Comparison of ENCODE assay signal across 1 cellular context in genomic region chr10:6755891-6756460, GRCh38.
TF ChIP-seq lines count a peak whose summit lies in the region.

No MANE protein-coding gene starts in this region.

TF ChIP-seq in HEK293, 187 proteins besides CTCF, POLR2A, EP300 and RAD21 (continued from another document):
- no peak for TF ChIP-seq ZNF280C (tag by site-specific recombination; IDR thresholded peaks at IDR 0.05)
- no peak for TF ChIP-seq KLF10 (tag by site-specific recombination; IDR thresholded peaks at IDR 0.05)
- no peak for TF ChIP-seq ZNF510 (tag by site-specific recombination; IDR thresholded peaks at IDR 0.05; ENCODE audit: insufficient replicate concordance)
- TF ChIP-seq IKZF3 (tag by site-specific recombination; IDR thresholded peaks at IDR 0.05): no peak
- TF ChIP-seq KLF7 (tag by site-specific recombination; IDR thresholded peaks at IDR 0.05; ENCODE audit: borderline replicate concordance): no peak
- TF ChIP-seq GLI4 (tag by site-specific recombination; IDR thresholded peaks at IDR 0.05): no peak
- no peak for TF ChIP-seq ZNF768 (tag by site-specific recombination; IDR thresholded peaks at IDR 0.05)
- no peak for TF ChIP-seq SCRT1 (tag by site-specific recombination; IDR thresholded peaks at IDR 0.05; ENCODE audit: borderline replicate concordance)
- TF ChIP-seq ZBTB17 (tag by site-specific recombination; IDR thresholded peaks at IDR 0.05): no peak
- TF ChIP-seq ZNF677 (tag by site-specific recombination; IDR thresholded peaks at IDR 0.05): no peak
- 0 out of 2 replicates have a peak, but pooled peaks have one; percentile 42 for TF ChIP-seq ZBTB20 (tag by site-specific recombination; IDR thresholded peaks at IDR 0.05)
- peak; percentile 86 for TF ChIP-seq PRDM6 (tag by site-specific recombination; IDR thresholded peaks at IDR 0.05)
- TF ChIP-seq ZSCAN30 (tag by site-specific recombination; IDR thresholded peaks at IDR 0.05): no peak
- TF ChIP-seq ZNF239 (tag by site-specific recombination; IDR thresholded peaks at IDR 0.05): no peak
- no peak for TF ChIP-seq ZNF785 (tag by site-specific recombination; IDR thresholded peaks at IDR 0.05)
- no peak for TF ChIP-seq TSHZ1 (tag by site-specific recombination; IDR thresholded peaks at IDR 0.05; ENCODE audit: borderline replicate concordance)
- TF ChIP-seq ZNF266 (tag by site-specific recombination; IDR thresholded peaks at IDR 0.05; ENCODE audit: low read depth): no peak
- TF ChIP-seq OVOL3 (tag by site-specific recombination; IDR thresholded peaks at IDR 0.05): no peak
- TF ChIP-seq ELK4 (IDR thresholded peaks at IDR 0.05; ENCODE audit: borderline replicate concordance, low read depth, low read length): no peak
- no peak for TF ChIP-seq MEIS1 (CRISPR knock-in tag; IDR thresholded peaks at IDR 0.05; ENCODE audit: borderline replicate concordance)
- TF ChIP-seq GLIS1 (tag by site-specific recombination; IDR thresholded peaks at IDR 0.05): no peak
- no peak for TF ChIP-seq ZNF76 (tag by site-specific recombination; IDR thresholded peaks at IDR 0.05; ENCODE audit: borderline replicate concordance, low read depth)
- TF ChIP-seq ZNF114 (tag by site-specific recombination; IDR thresholded peaks at IDR 0.05): no peak
- no peak for TF ChIP-seq ZNF830 (tag by site-specific recombination; IDR thresholded peaks at IDR 0.05; ENCODE audit: low read depth)
